21 cellular contexts compared by ENCODE assay signal in genomic region chr6:1984346-1984994, GRCh38.
"Had no signal": no experiment of that assay in that cellular context is flagged by ENCODE, and none has a peak within 500 bp of the region (broad histone marks: within the 10 kb centered on the region; RNA-seq: fewer than 3 reads in every experiment).

No MANE protein-coding gene starts in this region.

- H3K27me3 ChIP-seq: MG63, SJSA1 had no signal

- H3K4me3 ChIP-seq: MG63, SJSA1, SK-N-MC had no signal

- H3K27ac ChIP-seq: SJSA1, SK-N-MC had no signal

- DNase-seq: KBM-7; MG63; NCI-H1092; NCI-H1105 treated with DMSO at 0.1 percent for 48 hours; NCI-H1417 treated with DMSO at 0.1 percent for 48 hours; NCI-H146; NCI-H1694 treated with DMSO at 0.1 percent for 48 hours; NCI-H1930; NCI-H2081; NCI-H2107; NCI-H2227 treated with DMSO at 0.1 percent for 48 hours; NCI-H524; NCI-H526 treated with DMSO at 0.1 percent for 48 hours; NCI-H774; NK-92 treated with Interleukin-12 subunit alpha and Interleukin-12 subunit beta, amount 100 ng/mL, for 24 hours; PC-3; Right ventricle myocardium superior; SIG-M5 had no signal

- ATAC-seq: Panc1, PC-3 had no signal

- H3K36me3 ChIP-seq: MG63, SJSA1 had no signal

- H3K9me3 ChIP-seq: SJSA1 had no signal
